ENCODE assay signal across 8 cellular contexts in genomic region chr19:50383307-50383851, GRCh38. TPM values are rescaled to one million over a fixed set of nuclear protein-coding genes. Genes with fewer than 3 reads are reported as not detected.
A peak's percentile ranks its signal among the peaks of the same experiment; 100 is the strongest.
DNase-seq lines count a peak whose midpoint lies in the region; ATAC-seq, FAIRE-seq and TF ChIP-seq lines count a peak whose summit lies in the region.

No MANE protein-coding gene starts in this region.

- peak overlapping the region; percentile 84 to 97 for H3K27ac ChIP-seq in breast epithelium

- H3K9ac ChIP-seq in mucosa of stomach (ENCODE audit: low read length): peak overlapping the region; percentile 47

- TF ChIP-seq POLR2A in breast epithelium (IDR thresholded peaks at IDR 0.05) (no peak), GM12892 (IDR thresholded peaks at IDR 0.05; ENCODE audit: low read depth, low read length) (no peak)

- peak overlapping the region; percentile 62 to 75 (median 65) for H3K4me3 ChIP-seq in breast epithelium
- H3K4me3 ChIP-seq in mucosa of stomach (ENCODE audit: low read length): peak overlapping the region; percentile 28

- intact Hi-C loops in CD14-positive monocyte (cut with micrococcal nuclease): loop anchor here in 1 of 2 donors (5.0 kb wide), 1 partner anchor 129 kb away; the partner anchor contains the start of genes ASPDH and JOSD2
- intact Hi-C loops in breast epithelium (cut with DNase I; ENCODE audit: low total_unique reads): no loop called here

- H3K36me3 ChIP-seq in breast epithelium (peaks cover 8% of the 10 kb centered on the region), mucosa of stomach (ENCODE audit: control insufficient read depth, insufficient read depth, low read length) (peaks cover 23% of the 10 kb centered on the region)

- DNase-seq in CD14-positive monocyte (ENCODE audit: low spot score) (no peak), breast epithelium (ENCODE audit: low spot score in 2 of 2) (peak in 1 of 2 donors; percentile 32), ecto neural progenitor cell (ENCODE audit: low spot score) (no peak), NCI-H1417 treated with DMSO at 0.1 percent for 48 hours (lab: John Stamatoyannopoulos, UW) (no peak), GM12892 (ENCODE audit: insufficient read length) (no peak)
- no peak for DNase-seq in effector CD4-positive, alpha-beta T cell

- peaks cover 0 to 4% (median 0%) of the 10 kb centered on the region in 7 donors for H3K9me3 Mint-ChIP-seq in CD14-positive monocyte

- peak; percentile 22 for ATAC-seq in HG03354 (IDR thresholded peaks at IDR 0.05; ENCODE audit: poor library complexity, severe bottlenecking, unreplicated experiment)

- no peak for FAIRE-seq in GM12892 (lab: Jason Lieb, UNC)

- peak overlapping the region; percentile 82 to 95 for H3K4me3 Mint-ChIP-seq in CD14-positive monocyte

- TF ChIP-seq CTCF in CD14-positive monocyte (IDR thresholded peaks at IDR 0.05): no peak
- TF ChIP-seq CTCF in breast epithelium (IDR thresholded peaks at IDR 0.05): no peak

- H3K27ac Mint-ChIP-seq in CD14-positive monocyte: peak overlapping the region; percentile 90 to 98 (median 96)

- H3K4me1 Mint-ChIP-seq in CD14-positive monocyte: peaks cover 51% of the 10 kb centered on the region

- H3K36me3 Mint-ChIP-seq in CD14-positive monocyte: peaks cover 36 to 43% of the 10 kb centered on the region in 2 donors

- H3K4me1 ChIP-seq in breast epithelium (no peaks in the 10 kb centered on the region), mucosa of stomach (ENCODE audit: control insufficient read depth, insufficient read depth, low read length) (peaks cover 5% of the 10 kb centered on the region)

- no peaks in the 10 kb centered on the region for H3K27me3 ChIP-seq in breast epithelium
- H3K27me3 ChIP-seq in mucosa of stomach (ENCODE audit: control insufficient read depth, insufficient read depth, low read length): no peaks in the 10 kb centered on the region

- H3K27me3 Mint-ChIP-seq in CD14-positive monocyte (ENCODE audit: low read depth in 3 of 3): peaks cover 0 to 5% (median 3%) of the 10 kb centered on the region in 3 donors

- H3K9me3 ChIP-seq in breast epithelium (no peaks in the 10 kb centered on the region), mucosa of stomach (ENCODE audit: control insufficient read depth, low read length) (no peaks in the 10 kb centered on the region)

RNA-seq across cellular contexts. Expression of gene POLD1, which starts 0.8 kb away (rescaled TPM):
- 10 to 100 TPM in 1 of 2 donors, 1 to 10 TPM in 1; 9.3 to 15.6 TPM for polyA plus RNA-seq in CD14-positive monocyte
- 10 to 100 TPM; 13.8 to 17.3 (median 16.0) TPM for total RNA-seq in breast epithelium
- 28.7 TPM for polyA plus RNA-seq in GM12892 (2012; ENCODE audit: missing spikeins)

RNA-seq across cellular contexts. Expression of gene NR1H2, which starts 7.1 kb away (rescaled TPM):
- 10 to 100 TPM; 77.1 to 78.9 TPM for polyA plus RNA-seq in CD14-positive monocyte
- 100 to 1,000 TPM in 1 of 3 donors, 10 to 100 TPM in 2; 71.0 to 105 (median 87.5) TPM for total RNA-seq in breast epithelium
- 16.3 TPM for polyA plus RNA-seq in GM12892 (2012; ENCODE audit: missing spikeins)

RNA-seq across cellular contexts. Expression of gene NAPSA, which starts 17.9 kb away (rescaled TPM):
- polyA plus RNA-seq in CD14-positive monocyte: under 1 TPM; 0.27 to 0.52 TPM
- total RNA-seq in breast epithelium: 1 to 10 TPM in 2 of 3 donors, under 1 TPM in 1; 0.80 to 1.8 (median 1.6) TPM
- polyA plus RNA-seq in GM12892 (2012; ENCODE audit: missing spikeins): 2.3 TPM

RNA-seq across cellular contexts. Expression of gene SPIB, which starts 35.4 kb away (rescaled TPM):
- under 1 TPM; 0.16 to 0.34 TPM for polyA plus RNA-seq in CD14-positive monocyte
- under 1 TPM in 1 of 3 donors, not detected in 2; 0.33 TPM for total RNA-seq in breast epithelium
- 38.2 TPM for polyA plus RNA-seq in GM12892 (2012; ENCODE audit: missing spikeins)

RNA-seq across cellular contexts. Expression of gene MYBPC2, which starts 49.3 kb away (rescaled TPM):
- polyA plus RNA-seq in CD14-positive monocyte: not detected
- total RNA-seq in breast epithelium: under 1 TPM in 1 of 3 donors, not detected in 2; under 0.01 TPM
- 1.2 TPM for polyA plus RNA-seq in GM12892 (2012; ENCODE audit: missing spikeins)
